Comparison of ENCODE assay signal across 1 cellular context in the genomic region with DNA sequence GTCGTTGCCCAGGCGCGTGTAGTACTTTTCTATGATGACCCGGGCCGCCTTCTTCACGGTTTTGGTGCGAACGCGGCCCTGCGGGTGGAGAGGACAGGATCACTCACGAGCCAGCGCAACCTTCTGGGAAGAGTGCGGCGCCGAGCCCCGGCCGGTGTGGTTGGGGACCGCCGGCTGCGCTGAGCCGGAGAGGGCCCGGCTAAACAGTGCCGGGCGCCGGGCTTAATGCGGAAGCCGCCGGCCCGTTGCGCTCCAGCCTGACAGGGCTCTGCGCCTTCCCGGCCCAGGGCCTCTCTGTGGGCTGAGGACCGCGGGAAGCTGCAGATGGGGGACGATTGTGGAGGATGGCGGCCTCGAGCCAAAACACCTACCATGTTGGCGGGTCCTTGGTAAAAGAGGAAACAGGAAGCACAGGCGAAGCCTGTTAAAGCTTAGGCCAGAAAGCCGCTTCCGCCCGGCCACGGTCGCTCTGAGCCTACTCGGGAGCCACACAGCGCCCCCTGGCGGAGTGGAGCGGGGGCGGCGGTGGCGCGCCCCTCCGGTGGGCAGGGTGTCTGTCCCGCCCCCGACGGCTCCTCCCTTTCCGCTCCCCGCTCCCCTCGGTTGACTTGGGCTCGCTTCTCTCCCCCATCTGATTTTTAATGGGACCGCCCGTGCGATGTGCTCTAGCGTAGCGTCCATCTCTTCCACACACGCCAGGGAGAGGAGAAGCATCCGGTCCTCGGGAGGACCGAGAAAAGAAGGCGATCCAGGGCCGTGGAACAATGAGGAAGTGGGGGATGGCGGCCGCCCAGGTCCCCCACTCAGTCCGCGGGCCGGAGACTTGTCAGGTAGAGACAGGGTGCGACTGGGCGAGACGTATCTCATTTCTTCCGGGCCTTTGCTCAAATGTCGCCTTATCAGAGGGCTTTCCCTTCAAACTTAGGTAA.
TF ChIP-seq lines count a peak whose summit lies in the region.

A gene (minus strand): TSS at position 403 of the 929 bp plus-strand sequence. CDS start 29 bp downstream, at position 374.

TF ChIP-seq in HepG2, 621 proteins besides CTCF, POLR2A, EP300 and RAD21 (continued from another document and continues in another):
- TF ChIP-seq, protein P1, sequence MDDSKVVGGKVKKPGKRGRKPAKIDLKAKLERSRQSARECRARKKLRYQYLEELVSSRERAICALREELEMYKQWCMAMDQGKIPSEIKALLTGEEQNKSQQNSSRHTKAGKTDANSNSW (CRISPR knock-in tag; IDR thresholded peaks at IDR 0.05; ENCODE audit: borderline replicate concordance): no peak
- TF ChIP-seq RCOR2 (CRISPR knock-in tag; IDR thresholded peaks at IDR 0.05) (0 out of 2 replicates have a peak, but pooled peaks have one; percentile 48), ZNF224 (CRISPR knock-in tag; IDR thresholded peaks at IDR 0.05) (no peak; the same call in 1 of the 2 replicates), ZNF850 (CRISPR knock-in tag; conservative IDR thresholded peaks at IDR 0.05) (no peak), CENPX (CRISPR knock-in tag; IDR thresholded peaks at IDR 0.05) (no peak), KLF9 (CRISPR knock-in tag; IDR thresholded peaks at IDR 0.05; ENCODE audit: low read depth) (peak; percentile 70; the same call in 1 of the 2 replicates), KAT7 (CRISPR knock-in tag; IDR thresholded peaks at IDR 0.05; ENCODE audit: borderline replicate concordance) (peak; percentile 41; the same call in 1 of the 2 replicates), ISL2 (CRISPR knock-in tag; IDR thresholded peaks at IDR 0.05) (peak; percentile 88), HOXA9 (CRISPR knock-in tag; IDR thresholded peaks at IDR 0.05; ENCODE audit: borderline replicate concordance) (peak; percentile 63; the same call in 1 of the 2 replicates), HOXA5 (CRISPR knock-in tag; IDR thresholded peaks at IDR 0.05) (peak; percentile 97), KLF15 (CRISPR knock-in tag; IDR thresholded peaks at IDR 0.05; ENCODE audit: borderline replicate concordance) (peak; percentile 22; the same call in 1 of the 2 replicates), SMAD1 (CRISPR knock-in tag; IDR thresholded peaks at IDR 0.05; ENCODE audit: borderline replicate concordance, low read depth) (peak; percentile 58; the same call in 1 of the 2 replicates), ZNF577 (CRISPR knock-in tag; IDR thresholded peaks at IDR 0.05; ENCODE audit: borderline replicate concordance, low read depth) (no peak), TOE1 (CRISPR knock-in tag; IDR thresholded peaks at IDR 0.05) (peak; percentile 47; the same call in 1 of the 2 replicates), SNRNP70 (IDR thresholded peaks at IDR 0.05; ENCODE audit: low read depth, low read length) (no peak), ZNF292 (CRISPR knock-in tag; IDR thresholded peaks at IDR 0.05; ENCODE audit: borderline replicate concordance, low read depth) (no peak), IRX3 (CRISPR knock-in tag; IDR thresholded peaks at IDR 0.05; ENCODE audit: borderline replicate concordance, low read depth) (no peak), SNAPC2 (CRISPR knock-in tag; IDR thresholded peaks at IDR 0.05) (no peak), NFKB2 (CRISPR knock-in tag; IDR thresholded peaks at IDR 0.05; ENCODE audit: borderline replicate concordance) (peak; percentile 91; the same call in 1 of the 2 replicates), ZNF432 (CRISPR knock-in tag; IDR thresholded peaks at IDR 0.05; ENCODE audit: borderline replicate concordance) (no peak), ESRRA (CRISPR knock-in tag; IDR thresholded peaks at IDR 0.05; ENCODE audit: low read depth) (0 out of 2 replicates have a peak, but pooled peaks have one; percentile 15), CAMTA2 (CRISPR knock-in tag; IDR thresholded peaks at IDR 0.05; ENCODE audit: borderline replicate concordance) (0 out of 2 replicates have a peak, but pooled peaks have one; percentile 64), ATRX (CRISPR knock-in tag; IDR thresholded peaks at IDR 0.05; ENCODE audit: borderline replicate concordance) (no peak), NFKBIZ (CRISPR knock-in tag; IDR thresholded peaks at IDR 0.05) (peak; percentile 80), NR1H2 (CRISPR knock-in tag; IDR thresholded peaks at IDR 0.05; ENCODE audit: borderline replicate concordance, low read depth) (peak; percentile 86; the same call in 1 of the 2 replicates), MZF1 (CRISPR knock-in tag; IDR thresholded peaks at IDR 0.05; ENCODE audit: borderline replicate concordance) (no peak), PHF21A (CRISPR knock-in tag; IDR thresholded peaks at IDR 0.05) (peak; percentile 66), CEBPB (IDR thresholded peaks at IDR 0.05; ENCODE audit: borderline replicate concordance, low read depth, low read length) (no peak), ZNF251 (CRISPR knock-in tag; IDR thresholded peaks at IDR 0.05) (no peak), ZNF746 (CRISPR knock-in tag; IDR thresholded peaks at IDR 0.05) (peak; percentile 63), KAT2B (IDR thresholded peaks at IDR 0.05; ENCODE audit: borderline replicate concordance, low read depth, low read length) (no peak), YEATS2 (CRISPR knock-in tag; IDR thresholded peaks at IDR 0.05; ENCODE audit: borderline replicate concordance) (peak; percentile 100)
- TF ChIP-seq, protein P2, sequence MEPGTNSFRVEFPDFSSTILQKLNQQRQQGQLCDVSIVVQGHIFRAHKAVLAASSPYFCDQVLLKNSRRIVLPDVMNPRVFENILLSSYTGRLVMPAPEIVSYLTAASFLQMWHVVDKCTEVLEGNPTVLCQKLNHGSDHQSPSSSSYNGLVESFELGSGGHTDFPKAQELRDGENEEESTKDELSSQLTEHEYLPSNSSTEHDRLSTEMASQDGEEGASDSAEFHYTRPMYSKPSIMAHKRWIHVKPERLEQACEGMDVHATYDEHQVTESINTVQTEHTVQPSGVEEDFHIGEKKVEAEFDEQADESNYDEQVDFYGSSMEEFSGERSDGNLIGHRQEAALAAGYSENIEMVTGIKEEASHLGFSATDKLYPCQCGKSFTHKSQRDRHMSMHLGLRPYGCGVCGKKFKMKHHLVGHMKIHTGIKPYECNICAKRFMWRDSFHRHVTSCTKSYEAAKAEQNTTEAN (CRISPR knock-in tag; conservative IDR thresholded peaks at IDR 0.05): peak; percentile 80
- TF ChIP-seq, protein P3, sequence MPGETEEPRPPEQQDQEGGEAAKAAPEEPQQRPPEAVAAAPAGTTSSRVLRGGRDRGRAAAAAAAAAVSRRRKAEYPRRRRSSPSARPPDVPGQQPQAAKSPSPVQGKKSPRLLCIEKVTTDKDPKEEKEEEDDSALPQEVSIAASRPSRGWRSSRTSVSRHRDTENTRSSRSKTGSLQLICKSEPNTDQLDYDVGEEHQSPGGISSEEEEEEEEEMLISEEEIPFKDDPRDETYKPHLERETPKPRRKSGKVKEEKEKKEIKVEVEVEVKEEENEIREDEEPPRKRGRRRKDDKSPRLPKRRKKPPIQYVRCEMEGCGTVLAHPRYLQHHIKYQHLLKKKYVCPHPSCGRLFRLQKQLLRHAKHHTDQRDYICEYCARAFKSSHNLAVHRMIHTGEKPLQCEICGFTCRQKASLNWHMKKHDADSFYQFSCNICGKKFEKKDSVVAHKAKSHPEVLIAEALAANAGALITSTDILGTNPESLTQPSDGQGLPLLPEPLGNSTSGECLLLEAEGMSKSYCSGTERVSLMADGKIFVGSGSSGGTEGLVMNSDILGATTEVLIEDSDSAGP (CRISPR knock-in tag; IDR thresholded peaks at IDR 0.05; ENCODE audit: borderline replicate concordance): peak; percentile 90; the same call in 1 of the 2 replicates
- TF ChIP-seq, protein P4, sequence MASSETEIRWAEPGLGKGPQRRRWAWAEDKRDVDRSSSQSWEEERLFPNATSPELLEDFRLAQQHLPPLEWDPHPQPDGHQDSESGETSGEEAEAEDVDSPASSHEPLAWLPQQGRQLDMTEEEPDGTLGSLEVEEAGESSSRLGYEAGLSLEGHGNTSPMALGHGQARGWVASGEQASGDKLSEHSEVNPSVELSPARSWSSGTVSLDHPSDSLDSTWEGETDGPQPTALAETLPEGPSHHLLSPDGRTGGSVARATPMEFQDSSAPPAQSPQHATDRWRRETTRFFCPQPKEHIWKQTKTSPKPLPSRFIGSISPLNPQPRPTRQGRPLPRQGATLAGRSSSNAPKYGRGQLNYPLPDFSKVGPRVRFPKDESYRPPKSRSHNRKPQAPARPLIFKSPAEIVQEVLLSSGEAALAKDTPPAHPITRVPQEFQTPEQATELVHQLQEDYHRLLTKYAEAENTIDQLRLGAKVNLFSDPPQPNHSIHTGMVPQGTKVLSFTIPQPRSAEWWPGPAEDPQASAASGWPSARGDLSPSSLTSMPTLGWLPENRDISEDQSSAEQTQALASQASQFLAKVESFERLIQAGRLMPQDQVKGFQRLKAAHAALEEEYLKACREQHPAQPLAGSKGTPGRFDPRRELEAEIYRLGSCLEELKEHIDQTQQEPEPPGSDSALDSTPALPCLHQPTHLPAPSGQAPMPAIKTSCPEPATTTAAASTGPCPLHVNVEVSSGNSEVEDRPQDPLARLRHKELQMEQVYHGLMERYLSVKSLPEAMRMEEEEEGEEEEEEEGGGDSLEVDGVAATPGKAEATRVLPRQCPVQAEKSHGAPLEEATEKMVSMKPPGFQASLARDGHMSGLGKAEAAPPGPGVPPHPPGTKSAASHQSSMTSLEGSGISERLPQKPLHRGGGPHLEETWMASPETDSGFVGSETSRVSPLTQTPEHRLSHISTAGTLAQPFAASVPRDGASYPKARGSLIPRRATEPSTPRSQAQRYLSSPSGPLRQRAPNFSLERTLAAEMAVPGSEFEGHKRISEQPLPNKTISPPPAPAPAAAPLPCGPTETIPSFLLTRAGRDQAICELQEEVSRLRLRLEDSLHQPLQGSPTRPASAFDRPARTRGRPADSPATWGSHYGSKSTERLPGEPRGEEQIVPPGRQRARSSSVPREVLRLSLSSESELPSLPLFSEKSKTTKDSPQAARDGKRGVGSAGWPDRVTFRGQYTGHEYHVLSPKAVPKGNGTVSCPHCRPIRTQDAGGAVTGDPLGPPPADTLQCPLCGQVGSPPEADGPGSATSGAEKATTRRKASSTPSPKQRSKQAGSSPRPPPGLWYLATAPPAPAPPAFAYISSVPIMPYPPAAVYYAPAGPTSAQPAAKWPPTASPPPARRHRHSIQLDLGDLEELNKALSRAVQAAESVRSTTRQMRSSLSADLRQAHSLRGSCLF (CRISPR knock-in tag; IDR thresholded peaks at IDR 0.05; ENCODE audit: borderline replicate concordance): 0 out of 2 replicates have a peak, but pooled peaks have one; percentile 79
- TF ChIP-seq, protein P5, sequence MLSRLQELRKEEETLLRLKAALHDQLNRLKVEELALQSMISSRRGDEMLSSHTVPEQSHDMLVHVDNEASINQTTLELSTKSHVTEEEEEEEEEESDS (CRISPR knock-in tag; IDR thresholded peaks at IDR 0.05; ENCODE audit: borderline replicate concordance): 0 out of 2 replicates have a peak, but pooled peaks have one; percentile 78
- TF ChIP-seq, protein P6, sequence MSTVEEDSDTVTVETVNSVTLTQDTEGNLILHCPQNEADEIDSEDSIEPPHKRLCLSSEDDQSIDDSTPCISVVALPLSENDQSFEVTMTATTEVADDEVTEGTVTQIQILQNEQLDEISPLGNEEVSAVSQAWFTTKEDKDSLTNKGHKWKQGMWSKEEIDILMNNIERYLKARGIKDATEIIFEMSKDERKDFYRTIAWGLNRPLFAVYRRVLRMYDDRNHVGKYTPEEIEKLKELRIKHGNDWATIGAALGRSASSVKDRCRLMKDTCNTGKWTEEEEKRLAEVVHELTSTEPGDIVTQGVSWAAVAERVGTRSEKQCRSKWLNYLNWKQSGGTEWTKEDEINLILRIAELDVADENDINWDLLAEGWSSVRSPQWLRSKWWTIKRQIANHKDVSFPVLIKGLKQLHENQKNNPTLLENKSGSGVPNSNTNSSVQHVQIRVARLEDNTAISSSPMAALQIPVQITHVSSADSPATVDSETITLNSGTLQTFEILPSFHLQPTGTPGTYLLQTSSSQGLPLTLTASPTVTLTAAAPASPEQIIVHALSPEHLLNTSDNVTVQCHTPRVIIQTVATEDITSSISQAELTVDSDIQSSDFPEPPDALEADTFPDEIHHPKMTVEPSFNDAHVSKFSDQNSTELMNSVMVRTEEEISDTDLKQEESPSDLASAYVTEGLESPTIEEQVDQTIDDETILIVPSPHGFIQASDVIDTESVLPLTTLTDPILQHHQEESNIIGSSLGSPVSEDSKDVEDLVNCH (CRISPR knock-in tag; IDR thresholded peaks at IDR 0.05): no peak
- TF ChIP-seq, protein P7, sequence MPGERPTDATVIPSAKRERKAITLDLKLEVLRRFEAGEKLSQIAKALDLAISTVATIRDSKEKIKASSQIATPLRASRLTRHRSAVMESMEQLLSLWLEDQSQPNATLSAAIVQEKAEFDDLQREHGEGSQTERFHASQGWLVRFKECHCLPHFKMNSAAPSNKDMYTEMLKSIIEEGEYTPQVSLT (CRISPR knock-in tag; IDR thresholded peaks at IDR 0.05; ENCODE audit: borderline replicate concordance, low read depth): no peak
- TF ChIP-seq, protein P8, sequence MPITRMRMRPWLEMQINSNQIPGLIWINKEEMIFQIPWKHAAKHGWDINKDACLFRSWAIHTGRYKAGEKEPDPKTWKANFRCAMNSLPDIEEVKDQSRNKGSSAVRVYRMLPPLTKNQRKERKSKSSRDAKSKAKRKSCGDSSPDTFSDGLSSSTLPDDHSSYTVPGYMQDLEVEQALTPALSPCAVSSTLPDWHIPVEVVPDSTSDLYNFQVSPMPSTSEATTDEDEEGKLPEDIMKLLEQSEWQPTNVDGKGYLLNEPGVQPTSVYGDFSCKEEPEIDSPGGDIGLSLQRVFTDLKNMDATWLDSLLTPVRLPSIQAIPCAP (CRISPR knock-in tag; IDR thresholded peaks at IDR 0.05; ENCODE audit: low read depth): 0 out of 2 replicates have a peak, but pooled peaks have one; percentile 17
- TF ChIP-seq, protein P9, sequence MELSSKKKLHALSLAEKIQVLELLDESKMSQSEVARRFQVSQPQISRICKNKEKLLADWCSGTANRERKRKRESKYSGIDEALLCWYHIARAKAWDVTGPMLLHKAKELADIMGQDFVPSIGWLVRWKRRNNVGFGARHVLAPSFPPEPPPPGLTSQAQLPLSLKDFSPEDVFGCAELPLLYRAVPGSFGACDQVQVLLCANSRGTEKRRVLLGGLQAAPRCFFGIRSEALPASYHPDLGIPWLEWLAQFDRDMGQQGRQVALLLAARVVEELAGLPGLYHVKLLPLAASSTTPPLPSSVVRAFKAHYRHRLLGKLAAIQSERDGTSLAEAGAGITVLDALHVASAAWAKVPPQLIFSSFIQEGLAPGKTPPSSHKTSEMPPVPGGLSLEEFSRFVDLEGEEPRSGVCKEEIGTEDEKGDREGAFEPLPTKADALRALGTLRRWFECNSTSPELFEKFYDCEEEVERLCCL (CRISPR knock-in tag; IDR thresholded peaks at IDR 0.05; ENCODE audit: borderline replicate concordance): 0 out of 2 replicates have a peak, but pooled peaks have one; percentile 26
